28 cellular contexts compared by ENCODE assay signal in the genomic region with DNA sequence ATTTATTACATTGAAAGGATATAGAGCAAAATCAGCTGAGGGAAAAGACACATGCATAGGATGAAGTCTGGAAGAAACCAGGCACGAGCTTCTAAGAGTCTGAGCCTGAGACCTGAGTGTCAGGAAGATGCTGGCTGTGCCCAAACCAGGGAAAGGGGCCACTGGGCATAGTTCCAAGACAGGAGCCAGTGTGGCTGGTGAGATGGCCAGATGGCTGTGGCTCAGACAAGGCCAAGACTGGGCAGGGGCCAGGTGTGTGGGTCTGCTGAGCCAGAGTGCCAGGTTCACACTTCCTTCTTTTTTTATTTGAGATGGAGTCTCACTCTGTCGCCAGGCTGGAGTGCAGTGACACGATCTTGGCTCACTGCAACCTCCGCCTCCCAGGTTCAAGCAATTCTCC.
A peak's percentile ranks its signal among the peaks of the same experiment; 100 is the strongest.
DNase-seq lines count a peak whose midpoint lies in the region; ATAC-seq and TF ChIP-seq lines count a peak whose summit lies in the region.
"Had no signal": no experiment of that assay in that cellular context is flagged by ENCODE, and none has a peak within 500 bp of the region (broad histone marks: within the 10 kb centered on the region; RNA-seq: fewer than 3 reads in every experiment).

No MANE protein-coding gene starts in this region.

- intact Hi-C loops in CD8-positive, alpha-beta T cell (cut with DNase I, micrococcal nuclease): no loop called here

- no peaks in the 10 kb centered on the region for H3K4me1 ChIP-seq in CD4-positive, CD25-positive, alpha-beta regulatory T cell (ENCODE audit: control insufficient read depth, insufficient read depth, low read length, poor library complexity, severe bottlenecking)
- H3K4me1 ChIP-seq in CD8-positive, alpha-beta T cell (ENCODE audit: insufficient read depth, low read length): no peaks in the 10 kb centered on the region
- H3K4me1 ChIP-seq: adrenal gland had no signal

- DNase-seq in CD4-positive, CD25-positive, alpha-beta regulatory T cell: no peak
- DNase-seq in CD8-positive, alpha-beta T cell: no peak
- no peak for DNase-seq in T-cell
- DNase-seq in memory B cell (ENCODE audit: low spot score in 2 of 2): no peak
- DNase-seq in stimulated activated CD4-positive, alpha-beta T cell treated with anti-CD3 and anti-CD28 coated beads, Interleukin-2, amount 100 ng/mL, for 48 hours: no peak
- DNase-seq: activated CD4-positive, alpha-beta T cell treated with anti-CD3 and anti-CD28 coated beads, Interleukin-2, amount 10 ng/mL, durations not matched to agents 24 days and 14 days; activated CD8-positive, alpha-beta memory T cell treated with anti-CD3 and anti-CD28 coated beads, Interleukin-2, amount 10 ng/mL, durations not matched to agents 7 days and 5 days; activated effector memory CD4-positive, alpha-beta T cell treated with Interleukin-2 at 50 U/mL for 16 hours; adrenal gland; DMS79; effector memory CD4-positive, alpha-beta T cell; foreskin fibroblast; GOT3; KBM-7; left colon; MG63; NCI-H146; NCI-H2171 treated with DMSO at 0.1 percent for 48 hours; NCI-H774; SK-N-SH; stimulated activated naive CD4-positive, alpha-beta T cell treated with Interleukin-2 at 50 U/mL for 16 hours; tibial artery had no signal

- peaks cover 70% of the 10 kb centered on the region for H3K36me3 Mint-ChIP-seq in CD4-positive, CD25-positive, alpha-beta regulatory T cell
- peaks cover 93% of the 10 kb centered on the region for H3K36me3 Mint-ChIP-seq in CD8-positive, alpha-beta T cell
- H3K36me3 Mint-ChIP-seq in T-cell (peaks cover 66% of the 10 kb centered on the region), memory B cell (peaks cover 60% of the 10 kb centered on the region)
- H3K36me3 Mint-ChIP-seq: brain had no signal

- H3K4me3 ChIP-seq in CD4-positive, CD25-positive, alpha-beta regulatory T cell (ENCODE audit: low read depth, low read length): no peak overlapping the region
- H3K4me3 ChIP-seq in CD8-positive, alpha-beta T cell (ENCODE audit: low read depth, low read length): no peak overlapping the region
- H3K4me3 ChIP-seq: adrenal gland, MG63, smooth muscle cell, tibial artery had no signal

- H3K9me3 Mint-ChIP-seq in CD4-positive, CD25-positive, alpha-beta regulatory T cell: no peaks in the 10 kb centered on the region
- no peaks in the 10 kb centered on the region for H3K9me3 Mint-ChIP-seq in CD8-positive, alpha-beta T cell
- no peaks in the 10 kb centered on the region for H3K9me3 Mint-ChIP-seq in T-cell
- no peaks in the 10 kb centered on the region for H3K9me3 Mint-ChIP-seq in memory B cell
- H3K9me3 Mint-ChIP-seq: activated CD4-positive, alpha-beta T cell treated with anti-CD3 and anti-CD28 coated beads, Interleukin-2, amount 10 ng/mL, durations not matched to agents 24 days and 14 days; T-helper 2 cell treated with Interferon-gamma antibody and Interleukin-4, amounts not matched to agents 5 μg/mL and 100 μg/mL, for 36 hours had no signal

- peak overlapping the region in 2 of 3 donors; percentile 34 to 84 for H3K27ac Mint-ChIP-seq in CD4-positive, CD25-positive, alpha-beta regulatory T cell
- H3K27ac Mint-ChIP-seq in CD8-positive, alpha-beta T cell: peak overlapping the region; percentile 62
- H3K27ac Mint-ChIP-seq in T-cell (peak overlapping the region; percentile 23 to 72), memory B cell (peak overlapping the region; percentile 64)
- H3K27ac Mint-ChIP-seq: activated CD4-positive, alpha-beta T cell treated with anti-CD3 and anti-CD28 coated beads, Interleukin-2, amount 10 ng/mL, durations not matched to agents 24 days and 14 days; brain had no signal

- CTCF ChIA-PET in CD8-positive, alpha-beta T cell (lab: Charles Lee): interaction anchor here (1.8 kb wide), 1 partner anchor 102 kb away, joined by 4 read pairs; no protein-coding TSS in a partner anchor
- CTCF ChIA-PET in T-cell (lab: Charles Lee): no interaction called here

- H3K9me3 ChIP-seq in CD4-positive, CD25-positive, alpha-beta regulatory T cell (ENCODE audit: control insufficient read depth in 2 of 2, low read length in 2 of 2): no peaks in the 10 kb centered on the region
- H3K9me3 ChIP-seq in CD8-positive, alpha-beta T cell (ENCODE audit: low read length): no peaks in the 10 kb centered on the region
- H3K9me3 ChIP-seq: adrenal gland, MG63, SK-N-SH, tibial artery had no signal

- H3K27me3 ChIP-seq in CD4-positive, CD25-positive, alpha-beta regulatory T cell (ENCODE audit: control insufficient read depth, insufficient read depth, low read length): no peaks in the 10 kb centered on the region
- H3K27me3 ChIP-seq in CD8-positive, alpha-beta T cell (ENCODE audit: insufficient read depth, low read length): no peaks in the 10 kb centered on the region
- H3K27me3 ChIP-seq: adrenal gland, MG63, tibial artery had no signal

- peaks cover 84% of the 10 kb centered on the region for H3K36me3 ChIP-seq in CD4-positive, CD25-positive, alpha-beta regulatory T cell (ENCODE audit: control insufficient read depth, insufficient read depth, low read length)
- peaks cover 44% of the 10 kb centered on the region for H3K36me3 ChIP-seq in CD8-positive, alpha-beta T cell (ENCODE audit: insufficient read depth, low read length)
- H3K36me3 ChIP-seq: adrenal gland, MG63, tibial artery had no signal

- H3K4me1 Mint-ChIP-seq in CD4-positive, CD25-positive, alpha-beta regulatory T cell: peaks cover 0 to 5% (median 0%) of the 10 kb centered on the region in 4 donors
- peaks cover 5% of the 10 kb centered on the region for H3K4me1 Mint-ChIP-seq in CD8-positive, alpha-beta T cell (ENCODE audit: low read depth)
- H3K4me1 Mint-ChIP-seq in T-cell (peaks cover 0 to 18% (median 4%) of the 10 kb centered on the region in 3 donors), memory B cell (peaks cover 3% of the 10 kb centered on the region)
- H3K4me1 Mint-ChIP-seq: activated CD4-positive, alpha-beta T cell treated with anti-CD3 and anti-CD28 coated beads, Interleukin-2, amount 10 ng/mL, durations not matched to agents 24 days and 14 days had no signal

- no peak overlapping the region for H3K4me3 Mint-ChIP-seq in CD4-positive, CD25-positive, alpha-beta regulatory T cell
- H3K4me3 Mint-ChIP-seq in CD8-positive, alpha-beta T cell: no peak overlapping the region
- H3K4me3 Mint-ChIP-seq in T-cell (no peak overlapping the region), memory B cell (no peak overlapping the region)
- H3K4me3 Mint-ChIP-seq: activated CD4-positive, alpha-beta T cell treated with anti-CD3 and anti-CD28 coated beads, Interleukin-2, amount 10 ng/mL, durations not matched to agents 24 days and 14 days; activated CD8-positive, alpha-beta memory T cell treated with anti-CD3 and anti-CD28 coated beads, Interleukin-2, amount 10 ng/mL, durations not matched to agents 7 days and 5 days; brain; T-helper 2 cell treated with Interferon-gamma antibody and Interleukin-4, amounts not matched to agents 5 μg/mL and 100 μg/mL, for 36 hours had no signal

- no peak overlapping the region for H3K27ac ChIP-seq in CD4-positive, CD25-positive, alpha-beta regulatory T cell (ENCODE audit: insufficient read depth, low read length, poor library complexity, severe bottlenecking)
- H3K27ac ChIP-seq in CD8-positive, alpha-beta T cell (ENCODE audit: low read depth, low read length): no peak overlapping the region
- H3K27ac ChIP-seq: adrenal gland, tibial artery, VCaP had no signal

- POLR2A ChIA-PET in CD8-positive, alpha-beta T cell (lab: Charles Lee): no interaction called here
- POLR2A ChIA-PET in T-cell (lab: Charles Lee): no interaction called here

- no peaks in the 10 kb centered on the region for H3K27me3 Mint-ChIP-seq in CD4-positive, CD25-positive, alpha-beta regulatory T cell
- H3K27me3 Mint-ChIP-seq in CD8-positive, alpha-beta T cell (ENCODE audit: low read depth): no peaks in the 10 kb centered on the region
- H3K27me3 Mint-ChIP-seq in T-cell (no peaks in the 10 kb centered on the region), memory B cell (no peaks in the 10 kb centered on the region)
- H3K27me3 Mint-ChIP-seq: activated CD4-positive, alpha-beta T cell treated with anti-CD3 and anti-CD28 coated beads, Interleukin-2, amount 10 ng/mL, durations not matched to agents 24 days and 14 days; activated CD8-positive, alpha-beta memory T cell treated with anti-CD3 and anti-CD28 coated beads, Interleukin-2, amount 10 ng/mL, durations not matched to agents 7 days and 5 days had no signal

- ATAC-seq in CD4-positive, CD25-positive, alpha-beta regulatory T cell (ENCODE audit: low read depth in 2 of 2): no peak
- no peak for ATAC-seq in CD8-positive, alpha-beta T cell
- ATAC-seq in T-cell (replicated peaks in 1 of 4) (no peak), memory B cell (ENCODE audit: low read depth) (no peak), GM21737 (IDR thresholded peaks at IDR 0.05; ENCODE audit: unreplicated experiment) (no peak), GM19035 (IDR thresholded peaks at IDR 0.05; ENCODE audit: unreplicated experiment) (no peak)
- ATAC-seq: activated CD8-positive, alpha-beta memory T cell treated with anti-CD3 and anti-CD28 coated beads, Interleukin-2, amount 10 ng/mL, durations not matched to agents 7 days and 5 days; left colon had no signal

- TF ChIP-seq CTCF in CD8-positive, alpha-beta T cell (IDR thresholded peaks at IDR 0.05): no peak
